Comparison of ENCODE assay signal across 1 cellular context in the genomic region with DNA sequence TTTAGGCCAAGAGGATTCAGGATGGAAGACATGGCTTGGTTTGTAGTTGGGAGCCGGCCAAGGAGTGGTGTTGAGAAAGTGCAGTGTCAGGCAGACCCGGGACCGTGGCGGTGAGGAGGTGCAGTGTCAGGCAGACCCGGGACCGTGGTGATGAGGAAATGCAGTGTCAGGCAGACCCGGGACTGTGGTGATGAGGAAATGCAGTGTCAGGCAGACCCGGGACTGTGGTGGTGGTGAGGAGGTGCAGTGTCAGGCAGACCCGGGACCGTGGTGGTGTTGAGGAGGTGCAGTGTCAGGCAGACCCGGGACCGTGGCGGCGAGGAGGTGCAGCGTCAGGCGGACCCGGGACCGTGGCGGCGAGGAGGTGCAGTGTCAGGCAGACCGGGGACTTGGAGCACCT.
TF ChIP-seq lines count a peak whose summit lies in the region.

No MANE protein-coding gene starts in this region.

TF ChIP-seq in WTC11, 78 proteins besides CTCF, POLR2A, EP300 and RAD21 (continued from another document):
- TF ChIP-seq, protein P1, sequence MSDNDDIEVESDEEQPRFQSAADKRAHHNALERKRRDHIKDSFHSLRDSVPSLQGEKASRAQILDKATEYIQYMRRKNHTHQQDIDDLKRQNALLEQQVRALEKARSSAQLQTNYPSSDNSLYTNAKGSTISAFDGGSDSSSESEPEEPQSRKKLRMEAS (CRISPR knock-in tag; IDR thresholded peaks at IDR 0.05): no peak
- TF ChIP-seq EMX1 (CRISPR knock-in tag; IDR thresholded peaks at IDR 0.05): no peak
- TF ChIP-seq NFYB (CRISPR knock-in tag; conservative IDR thresholded peaks at IDR 0.05; ENCODE audit: low read depth): no peak
- no peak for TF ChIP-seq ZNF423 (CRISPR knock-in tag; IDR thresholded peaks at IDR 0.05)
- no peak for TF ChIP-seq TCF7 (CRISPR knock-in tag; IDR thresholded peaks at IDR 0.05; ENCODE audit: low read depth)
- no peak for TF ChIP-seq RORB (CRISPR knock-in tag; IDR thresholded peaks at IDR 0.05)
- TF ChIP-seq ZBTB21 (CRISPR knock-in tag; IDR thresholded peaks at IDR 0.05; ENCODE audit: borderline replicate concordance): no peak
- TF ChIP-seq, protein P2, sequence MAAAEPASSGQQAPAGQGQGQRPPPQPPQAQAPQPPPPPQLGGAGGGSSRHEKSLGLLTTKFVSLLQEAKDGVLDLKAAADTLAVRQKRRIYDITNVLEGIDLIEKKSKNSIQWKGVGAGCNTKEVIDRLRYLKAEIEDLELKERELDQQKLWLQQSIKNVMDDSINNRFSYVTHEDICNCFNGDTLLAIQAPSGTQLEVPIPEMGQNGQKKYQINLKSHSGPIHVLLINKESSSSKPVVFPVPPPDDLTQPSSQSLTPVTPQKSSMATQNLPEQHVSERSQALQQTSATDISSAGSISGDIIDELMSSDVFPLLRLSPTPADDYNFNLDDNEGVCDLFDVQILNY (CRISPR knock-in tag; IDR thresholded peaks at IDR 0.05): no peak
- TF ChIP-seq, protein P3, sequence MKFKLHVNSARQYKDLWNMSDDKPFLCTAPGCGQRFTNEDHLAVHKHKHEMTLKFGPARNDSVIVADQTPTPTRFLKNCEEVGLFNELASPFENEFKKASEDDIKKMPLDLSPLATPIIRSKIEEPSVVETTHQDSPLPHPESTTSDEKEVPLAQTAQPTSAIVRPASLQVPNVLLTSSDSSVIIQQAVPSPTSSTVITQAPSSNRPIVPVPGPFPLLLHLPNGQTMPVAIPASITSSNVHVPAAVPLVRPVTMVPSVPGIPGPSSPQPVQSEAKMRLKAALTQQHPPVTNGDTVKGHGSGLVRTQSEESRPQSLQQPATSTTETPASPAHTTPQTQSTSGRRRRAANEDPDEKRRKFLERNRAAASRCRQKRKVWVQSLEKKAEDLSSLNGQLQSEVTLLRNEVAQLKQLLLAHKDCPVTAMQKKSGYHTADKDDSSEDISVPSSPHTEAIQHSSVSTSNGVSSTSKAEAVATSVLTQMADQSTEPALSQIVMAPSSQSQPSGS (CRISPR knock-in tag; IDR thresholded peaks at IDR 0.05; ENCODE audit: borderline replicate concordance, low read depth): no peak
- no peak for TF ChIP-seq IRF2 (CRISPR knock-in tag; IDR thresholded peaks at IDR 0.05; ENCODE audit: borderline replicate concordance, low read depth)
- TF ChIP-seq TP53 (CRISPR knock-in tag; IDR thresholded peaks at IDR 0.05): no peak
TF ChIP-seq in WTC11: peak in this region for 0.
